Comparison of ENCODE assay signal across 21 cellular contexts in genomic region chr4:106418444-106418843, GRCh38. TPM values are rescaled to one million over a fixed set of nuclear protein-coding genes. Genes with fewer than 3 reads are reported as not detected.
"Had no signal": no experiment of that assay in that cellular context is flagged by ENCODE, and none has a peak within 500 bp of the region (broad histone marks: within the 10 kb centered on the region; RNA-seq: fewer than 3 reads in every experiment).

No MANE protein-coding gene starts in this region.

- H3K27ac ChIP-seq: SJSA1 had no signal

- H3K9me3 ChIP-seq: MG63, SJSA1 had no signal

- H3K4me3 ChIP-seq: MG63, SJSA1 had no signal

- H3K27me3 ChIP-seq: MG63, SJSA1 had no signal

- DNase-seq: KBM-7, MG63, NCI-H1092, NCI-H1105 treated with DMSO at 0.1 percent for 48 hours, NCI-H1417 treated with DMSO at 0.1 percent for 48 hours, NCI-H146, NCI-H1694 treated with DMSO at 0.1 percent for 48 hours, NCI-H1930, NCI-H2081, NCI-H2107, NCI-H2227 treated with DMSO at 0.1 percent for 48 hours, NCI-H524, NCI-H526 treated with DMSO at 0.1 percent for 48 hours, NCI-H748 treated with DMSO at 0.1 percent for 48 hours, Right ventricle myocardium superior, RPMI8226, SIG-M5 had no signal

- H3K36me3 ChIP-seq: MG63, SJSA1 had no signal

RNA-seq across cellular contexts. Expression of gene GIMD1, which starts 49.9 kb away (rescaled TPM):
- total RNA-seq: HT-29, LHCN-M2, NCI-H460, Right ventricle myocardium superior, SJSA1 had no signal
